In the genomic region with DNA sequence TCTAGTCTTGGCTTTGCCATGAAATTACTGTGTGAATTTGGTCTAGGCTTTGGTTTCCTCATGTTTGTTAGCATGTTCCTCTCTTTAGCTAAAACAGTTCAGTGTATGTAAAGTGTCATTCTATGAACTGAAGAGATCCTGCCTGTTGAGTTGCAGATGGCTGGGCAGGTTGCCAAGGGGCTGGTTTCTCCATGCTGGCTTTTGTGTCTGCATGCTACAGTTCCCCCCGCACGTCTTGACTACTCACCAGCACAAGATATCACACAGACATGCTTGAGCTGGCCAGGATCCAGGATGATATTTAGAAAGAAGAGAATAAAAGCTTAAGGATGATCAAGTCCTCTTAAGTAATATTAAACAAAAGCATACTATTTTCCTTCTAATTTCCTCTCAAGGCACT, we compare ENCODE assay signal across 7 cellular contexts.
DNase-seq lines count a peak whose midpoint lies in the region; ATAC-seq, FAIRE-seq and TF ChIP-seq lines count a peak whose summit lies in the region.

No MANE protein-coding gene starts in this region.

- no peak overlapping the region for H3K4me3 ChIP-seq in right atrium auricular region

- H3K9me3 ChIP-seq in right atrium auricular region: no peaks in the 10 kb centered on the region

- no peak for TF ChIP-seq CTCF in right atrium auricular region (IDR thresholded peaks at IDR 0.05)

- in situ Hi-C loops in KBM-7 (cut with MboI; ENCODE audit: low pct_unique_long_range_greater_than_20kb, low sequenced_read_pairs): no loop called here

- no peaks in the 10 kb centered on the region for H3K36me3 ChIP-seq in right atrium auricular region

- H3K27me3 ChIP-seq in right atrium auricular region: no peaks in the 10 kb centered on the region

- FAIRE-seq in GM12892 (lab: Jason Lieb, UNC): no peak

- TF ChIP-seq POLR2A in GM12892 (IDR thresholded peaks at IDR 0.05; ENCODE audit: low read depth, low read length): no peak

- ATAC-seq in GM19397 (IDR thresholded peaks at IDR 0.05; ENCODE audit: unreplicated experiment) (peak; percentile 58), GM18870 (IDR thresholded peaks at IDR 0.05; ENCODE audit: unreplicated experiment) (no peak)

- DNase-seq in KBM-7 (peak; percentile 76), SKM-1 (lab: John Stamatoyannopoulos, UW; ENCODE audit: unreplicated experiment) (peak; percentile 6), right atrium auricular region (ENCODE audit: low spot score) (peak; percentile 70), GM12892 (ENCODE audit: insufficient read length) (no peak)
- peak; percentile 1 for DNase-seq in stimulated activated CD8-positive, alpha-beta memory T cell treated with anti-CD3 and anti-CD28 coated beads, Interleukin-7, amount 100 ng/mL, for 24 hours (ENCODE audit: low read depth)

- H3K4me1 ChIP-seq in right atrium auricular region: no peaks in the 10 kb centered on the region

- H3K27ac ChIP-seq in right atrium auricular region: no peak overlapping the region
